Comparison of ENCODE assay signal across 29 cellular contexts in the genomic region with DNA sequence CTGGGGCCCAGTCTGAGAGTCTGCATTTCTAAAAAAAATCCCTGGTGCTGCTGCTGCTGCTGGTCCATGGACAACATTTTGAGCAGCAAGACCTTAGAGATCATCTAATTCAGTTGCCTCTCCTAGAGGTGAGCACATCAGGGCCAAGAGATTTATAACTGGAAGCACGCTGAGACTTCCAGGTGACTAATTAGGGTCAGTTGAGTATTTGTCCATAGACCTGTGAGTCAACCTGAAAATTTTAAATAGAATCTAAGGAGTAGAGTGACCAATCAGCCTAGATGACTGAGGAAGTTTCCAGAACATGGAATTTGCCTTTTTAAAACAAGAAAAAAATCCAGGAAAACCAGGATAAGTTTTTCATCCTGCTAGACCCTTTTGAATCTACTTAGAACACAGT.
"Had no signal": no experiment of that assay in that cellular context is flagged by ENCODE, and none has a peak within 500 bp of the region (broad histone marks: within the 10 kb centered on the region; RNA-seq: fewer than 3 reads in every experiment).

No MANE protein-coding gene starts in this region.

- DNase-seq: activated CD4-positive, alpha-beta T cell treated with anti-CD3 and anti-CD28 coated beads, Interleukin-2, amount 10 ng/mL, durations not matched to agents 24 days and 14 days; activated CD4-positive, alpha-beta T cell treated with anti-CD3 and anti-CD28 coated beads, Interleukin-2, amount 50 U/mL, for 4 hours; activated CD8-positive, alpha-beta T cell treated with anti-CD3 and anti-CD28 coated beads for 36 hours; activated gamma-delta T cell; activated naive CD4-positive, alpha-beta T cell treated with Interleukin-2 at 50 U/mL for 16 hours; activated naive CD8-positive, alpha-beta T cell treated with anti-CD3 and anti-CD28 coated beads, Interleukin-2, amount 10 ng/mL, durations not matched to agents 7 days and 5 days; activated T-cell treated with anti-CD3 and anti-CD28 coated beads, Interleukin-2, amount 50 U/mL, for 1 hour; activated T-cell treated with anti-CD3 and anti-CD28 coated beads, Interleukin-2, amount 50 U/mL, for 72 hours; amygdala; NCI-H1105; NCI-H1417 treated with DMSO at 0.1 percent for 48 hours; NCI-H187 treated with DMSO at 0.1 percent for 48 hours; NCI-H2081 treated with DMSO at 0.1 percent for 48 hours; NCI-H345; NCI-H526; NCI-H748 treated with DMSO at 0.1 percent for 48 hours; NK-92 treated with Interleukin-12 subunit alpha and Interleukin-12 subunit beta, amount 100 ng/mL, for 24 hours; PC-9; Right ventricle myocardium superior; SW 1271; T-helper 1 cell; T-helper 2 cell; T-helper 9 cell; WERI-Rb-1 had no signal

- H3K27me3 ChIP-seq: ascending aorta had no signal

- H3K27ac ChIP-seq: ascending aorta, PC-9, RWPE1, WERI-Rb-1 had no signal

- FAIRE-seq: K562, RCC 7860 had no signal

- H3K4me1 ChIP-seq: ascending aorta had no signal

- ATAC-seq: activated CD8-positive, alpha-beta T cell treated with anti-CD3 and anti-CD28 coated beads for 36 hours; activated T-cell treated with anti-CD3 and anti-CD28 coated beads, Interleukin-2, amount 50 U/mL, for 72 hours; activated T-helper 17 cell treated with anti-CD3 and anti-CD28 coated beads, Interleukin-2, amount 50 U/mL, for 72 hours; K562 had no signal

- H3K4me3 ChIP-seq: ascending aorta, K562, PC-9 had no signal

- H3K4me2 ChIP-seq: PC-9 had no signal

- H3K9me3 ChIP-seq: ascending aorta had no signal

- H3K36me3 ChIP-seq: ascending aorta, WERI-Rb-1 had no signal

- H2AFZ ChIP-seq: PC-9 had no signal
